Comparison of ENCODE assay signal across 18 cellular contexts in genomic region chr5:38576971-38577684, GRCh38.
"Had no signal": no experiment of that assay in that cellular context is flagged by ENCODE, and none has a peak within 500 bp of the region (broad histone marks: within the 10 kb centered on the region; RNA-seq: fewer than 3 reads in every experiment).

No MANE protein-coding gene starts in this region.

- DNase-seq: activated CD4-positive, alpha-beta memory T cell treated with anti-CD3 and anti-CD28 coated beads for 36 hours; activated CD4-positive, alpha-beta T cell treated with anti-CD3 and anti-CD28 coated beads for 48 hours; activated CD4-positive, CD25-positive, alpha-beta regulatory T cell; activated gamma-delta T cell; activated naive CD4-positive, alpha-beta T cell treated with anti-CD3 and anti-CD28 coated beads, Interleukin-2, amount 50 U/mL, for 16 hours; activated naive CD8-positive, alpha-beta T cell treated with anti-CD3 and anti-CD28 coated beads, Interleukin-2, amount 50 U/mL, for 24 hours; caudate nucleus; effector CD4-positive, alpha-beta T cell; left colon; lower lobe of right lung; mesendoderm; mucosa of descending colon; nephron progenitor cell; stimulated activated CD4-positive, alpha-beta T cell treated with anti-CD3 and anti-CD28 coated beads, Interleukin-4, amount 100 ng/mL, for 24 hours; T1000; transverse colon had no signal

- H3K27me3 ChIP-seq: stomach, suprapubic skin, transverse colon had no signal

- ATAC-seq: activated naive CD8-positive, alpha-beta T cell treated with anti-CD3 and anti-CD28 coated beads, Interleukin-2, amount 50 U/mL, for 24 hours; left colon; mucosa of descending colon had no signal

- H3K36me3 ChIP-seq: lower lobe of right lung, stomach, suprapubic skin, transverse colon had no signal

- H3K27ac ChIP-seq: lower lobe of right lung, suprapubic skin, transverse colon had no signal

- H3K4me3 ChIP-seq: lower lobe of right lung, mucosa of descending colon, stomach, suprapubic skin, transverse colon had no signal

- H3K9me3 ChIP-seq: lower lobe of right lung, mucosa of descending colon, stomach, suprapubic skin, transverse colon had no signal

- H3K4me1 ChIP-seq: transverse colon had no signal
